In genomic region chr19:7522923-7523667, GRCh38 we compare ENCODE assay signal across 8 cellular contexts. TPM values are rescaled to one million over a fixed set of nuclear protein-coding genes. Genes with fewer than 3 reads are reported as not detected.
DNase-seq lines count a peak whose midpoint lies in the region; ATAC-seq, FAIRE-seq and TF ChIP-seq lines count a peak whose summit lies in the region.

No MANE protein-coding gene starts in this region.

- no peaks in the 10 kb centered on the region for H3K36me3 Mint-ChIP-seq in activated CD8-positive, alpha-beta memory T cell treated with anti-CD3 and anti-CD28 coated beads, Interleukin-2, amount 10 ng/mL, durations not matched to agents 7 days and 5 days

- no peak for TF ChIP-seq CTCF in VCaP (conservative IDR thresholded peaks at IDR 0.05)

- ATAC-seq in activated CD8-positive, alpha-beta memory T cell treated with anti-CD3 and anti-CD28 coated beads, Interleukin-2, amount 10 ng/mL, durations not matched to agents 7 days and 5 days, result no peak
- no peak for ATAC-seq in right cardiac atrium

- H3K27ac ChIP-seq in VCaP (peak overlapping the region; percentile 42; the same call in 1 of the 2 replicates), right cardiac atrium (ENCODE audit: low read length) (no peak overlapping the region), small intestine (ENCODE audit: low read depth in 1 of 2, low read length in 1 of 2) (no peak overlapping the region)

- no peaks in the 10 kb centered on the region for H3K36me3 ChIP-seq in small intestine (ENCODE audit: control insufficient read depth in 2 of 2, insufficient read depth in 2 of 2, low read length in 2 of 2)

- DNase-seq in activated CD8-positive, alpha-beta memory T cell treated with anti-CD3 and anti-CD28 coated beads, Interleukin-2, amount 10 ng/mL, durations not matched to agents 7 days and 5 days, result no peak
- DNase-seq in activated CD8-positive, alpha-beta memory T cell treated with anti-CD3 and anti-CD28 coated beads for 24 hours, result no peak
- DNase-seq in right cardiac atrium (peak in 1 of 3 donors; percentile 69), small intestine (no peak), urothelium cell line (ENCODE audit: low spot score) (no peak), mesenteric fat pad (ENCODE audit: low spot score) (no peak), SK-N-DZ (ENCODE audit: low spot score) (no peak)

- 7% methylated on average over 23 of the region's 23 CpGs for whole genome bisulfite sequencing in right cardiac atrium
- WGBS in small intestine, 3 donors, result 2 to 8% (median 6%) methylated on average over 18 to 23 of the region's 23 CpGs

- peaks cover 9% of the 10 kb centered on the region for H3K4me1 Mint-ChIP-seq in activated CD8-positive, alpha-beta memory T cell treated with anti-CD3 and anti-CD28 coated beads, Interleukin-2, amount 10 ng/mL, durations not matched to agents 7 days and 5 days

- H3K4me3 Mint-ChIP-seq in activated CD8-positive, alpha-beta memory T cell treated with anti-CD3 and anti-CD28 coated beads, Interleukin-2, amount 10 ng/mL, durations not matched to agents 7 days and 5 days, result peak overlapping the region; percentile 73

- FAIRE-seq in small intestine (lab: Jason Lieb, UNC) (no peak), urothelium cell line (lab: Jason Lieb, UNC) (no peak)

- H3K9me3 ChIP-seq in right cardiac atrium (ENCODE audit: control insufficient read depth, low read length) (no peaks in the 10 kb centered on the region), small intestine (ENCODE audit: control insufficient read depth, low read depth) (no peaks in the 10 kb centered on the region)

- CTCF ChIA-PET in activated CD8-positive, alpha-beta memory T cell treated with anti-CD3 and anti-CD28 coated beads, Interleukin-2, amount 10 ng/mL, durations not matched to agents 7 days and 5 days (lab: Charles Lee), result interaction anchor here (0.7 to 3.4 kb wide), 9 partner anchors 11 to 381 kb away, joined by 3 to 37 read pairs (median 3); partner anchors contain the start of genes MAP2K7, PNPLA6 and TRAPPC5

- H3K4me1 ChIP-seq in right cardiac atrium (ENCODE audit: control insufficient read depth, insufficient read depth, low read length), result peaks cover 8% of the 10 kb centered on the region
- peaks cover 4 to 7% of the 10 kb centered on the region in 2 donors for H3K4me1 ChIP-seq in small intestine (ENCODE audit: control insufficient read depth in 2 of 2, insufficient read depth in 1 of 2, low read depth in 1 of 2, low read length in 1 of 2)

- no peak overlapping the region for H3K27ac Mint-ChIP-seq in activated CD8-positive, alpha-beta memory T cell treated with anti-CD3 and anti-CD28 coated beads, Interleukin-2, amount 10 ng/mL, durations not matched to agents 7 days and 5 days

- H3K4me3 ChIP-seq in right cardiac atrium (ENCODE audit: low read length), result peak overlapping the region; percentile 81
- peak overlapping the region; percentile 50 to 76 for H3K4me3 ChIP-seq in small intestine (ENCODE audit: low read depth in 1 of 2, low read length in 2 of 2)

- intact Hi-C loops in right cardiac atrium (cut with DNase I), result loop anchor here in 1 of 4 donors (10.0 kb wide), 1 partner anchor 128 kb away; no protein-coding TSS in a partner anchor

- no peaks in the 10 kb centered on the region for H3K27me3 Mint-ChIP-seq in activated CD8-positive, alpha-beta memory T cell treated with anti-CD3 and anti-CD28 coated beads, Interleukin-2, amount 10 ng/mL, durations not matched to agents 7 days and 5 days

- H3K27me3 ChIP-seq in right cardiac atrium (ENCODE audit: control insufficient read depth, insufficient read depth) (no peaks in the 10 kb centered on the region), small intestine (ENCODE audit: control insufficient read depth in 2 of 2, insufficient read depth in 2 of 2, low read length in 2 of 2) (no peaks in the 10 kb centered on the region)

- no peaks in the 10 kb centered on the region for H3K9me3 Mint-ChIP-seq in activated CD8-positive, alpha-beta memory T cell treated with anti-CD3 and anti-CD28 coated beads, Interleukin-2, amount 10 ng/mL, durations not matched to agents 7 days and 5 days (ENCODE audit: low read depth)

RNA-seq across cellular contexts. Expression of gene MCOLN1, which starts 0.7 kb away (rescaled TPM):
- 10 to 100 TPM; 15.8 to 20.7 TPM for total RNA-seq in activated CD8-positive, alpha-beta memory T cell treated with anti-CD3 and anti-CD28 coated beads, Interleukin-2, amount 10 ng/mL, durations not matched to agents 7 days and 5 days
- total RNA-seq in right cardiac atrium, result 10 to 100 TPM; 19.5 to 24.4 (median 21.8) TPM
- 20.7 TPM for polyA plus RNA-seq in right cardiac atrium
- polyA plus RNA-seq in small intestine, result 10 to 100 TPM; 17.6 to 21.1 (median 18.6) TPM
- total RNA-seq in mesenteric fat pad, result 55.5 TPM
- 5.5 and 6.4 TPM in 2 replicates for polyA plus RNA-seq in SK-N-DZ (2014; cell fraction: cytosol; rRNA removed)
- polyA plus RNA-seq in SK-N-DZ (2014; cell fraction: nucleus; rRNA removed), result 24.2 and 29.8 TPM in 2 replicates

RNA-seq across cellular contexts. Expression of gene ZNF358, which starts 7.2 kb away (rescaled TPM):
- 10 to 100 TPM in 1 of 2 experiments, 1 to 10 TPM in 1; 8.9 to 11.3 TPM for total RNA-seq in activated CD8-positive, alpha-beta memory T cell treated with anti-CD3 and anti-CD28 coated beads, Interleukin-2, amount 10 ng/mL, durations not matched to agents 7 days and 5 days
- total RNA-seq in right cardiac atrium (100 to 1,000 TPM; 101 to 120 (median 115) TPM), mesenteric fat pad (59.1 TPM)
- polyA plus RNA-seq in right cardiac atrium (143 TPM), small intestine (10 to 100 TPM; 37.3 to 77.5 (median 75.8) TPM)
- polyA plus RNA-seq in SK-N-DZ (2014; cell fraction: cytosol; rRNA removed), result 48.8 and 53.6 TPM in 2 replicates
- 22.6 and 23.8 TPM in 2 replicates for polyA plus RNA-seq in SK-N-DZ (2014; cell fraction: nucleus; rRNA removed)

RNA-seq across cellular contexts. Expression of gene PNPLA6, which starts 12.4 kb away (rescaled TPM):
- 100 to 1,000 TPM; 160 to 184 TPM for total RNA-seq in activated CD8-positive, alpha-beta memory T cell treated with anti-CD3 and anti-CD28 coated beads, Interleukin-2, amount 10 ng/mL, durations not matched to agents 7 days and 5 days
- total RNA-seq in right cardiac atrium (10 to 100 TPM; 53.4 to 70.9 (median 65.4) TPM), mesenteric fat pad (84.8 TPM)
- polyA plus RNA-seq in right cardiac atrium (33.5 TPM), small intestine (100 to 1,000 TPM in 1 of 3 donors, 10 to 100 TPM in 2; 67.8 to 120 (median 89.0) TPM)
- 23.4 and 29.0 TPM in 2 replicates for polyA plus RNA-seq in SK-N-DZ (2014; cell fraction: cytosol; rRNA removed)
- 49.0 and 70.3 TPM in 2 replicates for polyA plus RNA-seq in SK-N-DZ (2014; cell fraction: nucleus; rRNA removed)

RNA-seq across cellular contexts. Expression of gene PEX11G, which starts 34.3 kb away (rescaled TPM):
- 1 to 10 TPM in 1 of 2 experiments, under 1 TPM in 1; 0.58 to 1.9 TPM for total RNA-seq in activated CD8-positive, alpha-beta memory T cell treated with anti-CD3 and anti-CD28 coated beads, Interleukin-2, amount 10 ng/mL, durations not matched to agents 7 days and 5 days
- total RNA-seq in right cardiac atrium (1 to 10 TPM; 1.5 to 2.5 (median 2.3) TPM), mesenteric fat pad (3.5 TPM)
- polyA plus RNA-seq in right cardiac atrium (3.2 TPM), small intestine (10 to 100 TPM in 2 of 3 donors, 1 to 10 TPM in 1; 9.5 to 19.9 (median 19.2) TPM)
- polyA plus RNA-seq in SK-N-DZ (2014; cell fraction: cytosol; rRNA removed), result 3.7 and 4.4 TPM in 2 replicates
- 0.30 and 1.8 TPM in 2 replicates for polyA plus RNA-seq in SK-N-DZ (2014; cell fraction: nucleus; rRNA removed)
